In the genomic region with DNA sequence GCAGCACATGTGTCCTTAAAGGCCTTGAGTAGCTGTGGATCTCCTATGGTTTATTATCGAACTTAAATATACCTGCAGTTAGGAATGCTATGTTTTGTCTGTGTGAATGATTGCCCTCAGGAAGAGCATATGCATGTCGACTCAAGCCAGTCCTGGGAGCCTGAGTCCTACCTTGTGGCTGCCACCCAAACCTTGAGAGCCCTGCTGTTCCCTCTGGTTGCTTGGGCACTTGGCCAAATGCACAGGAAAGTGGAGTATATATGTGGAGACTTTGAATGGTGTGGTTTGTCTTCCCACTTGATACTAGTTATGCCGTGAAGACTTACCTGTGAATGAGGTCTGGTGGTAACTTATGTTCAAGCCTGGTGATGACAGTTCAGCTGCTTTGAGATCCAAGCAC, we compare ENCODE assay signal across 23 cellular contexts.
DNase-seq lines count a peak whose midpoint lies in the region; ATAC-seq and TF ChIP-seq lines count a peak whose summit lies in the region.
"Had no signal": no experiment of that assay in that cellular context is flagged by ENCODE, and none has a peak within 500 bp of the region (broad histone marks: within the 10 kb centered on the region; RNA-seq: fewer than 3 reads in every experiment).

No MANE protein-coding gene starts in this region.

- peak; percentile 23 for DNase-seq in NCI-H2171 treated with DMSO at 0.1 percent for 48 hours (lab: John Stamatoyannopoulos, UW)
- no peak for DNase-seq in NCI-H2171 (lab: John Stamatoyannopoulos, UW)
- DNase-seq in NCI-H1105 (lab: John Stamatoyannopoulos, UW) = peak; percentile 8
- peak in 1 of 2 donors; percentile 33 for DNase-seq in left lung
- no peak for DNase-seq in SIG-M5 (lab: John Stamatoyannopoulos, UW)
- DNase-seq in OCI-M1 (lab: John Stamatoyannopoulos, UW) = no peak
- DNase-seq: AML-193; CD4-positive, alpha-beta T cell; H7; Karpas-422; MV-4-11; NCI-H1694; NCI-H2081 treated with DMSO at 0.1 percent for 48 hours; NCI-H226; NCI-H774; SHP77; T-helper 1 cell had no signal

- no peak for TF ChIP-seq CTCF in left lung (IDR thresholded peaks at IDR 0.05)

- H3K36me3 ChIP-seq in left lung = no peaks in the 10 kb centered on the region
- H3K36me3 ChIP-seq: BLaER1 treated with 17β-estradiol and CSF1 and Interleukin-3, amounts not matched to agents 10 nM and 100 nM had no signal

- H3K4me3 ChIP-seq in left lung = no peak overlapping the region
- H3K4me3 ChIP-seq: A549; BLaER1 treated with 17β-estradiol and CSF1 and Interleukin-3, amounts not matched to agents 10 nM and 100 nM had no signal

- intact Hi-C loops in left lung (cut with DNase I) = no loop called here

- ATAC-seq in left lung = peak; percentile 72
- no peak for ATAC-seq in GM18520 (IDR thresholded peaks at IDR 0.05; ENCODE audit: unreplicated experiment)
- ATAC-seq: A549, HepG2, Panc1 had no signal

- H3K9me3 ChIP-seq in left lung = no peaks in the 10 kb centered on the region
- H3K9me3 ChIP-seq: A549; BLaER1 treated with 17β-estradiol and CSF1 and Interleukin-3, amounts not matched to agents 10 nM and 100 nM had no signal

- peaks cover 0 to 8% of the 10 kb centered on the region in 2 donors for H3K4me1 ChIP-seq in left lung
- H3K4me1 ChIP-seq: A549 had no signal

- H3K27ac ChIP-seq in left lung = no peak overlapping the region
- H3K27ac ChIP-seq: A549; BLaER1 treated with 17β-estradiol and CSF1 and Interleukin-3, amounts not matched to agents 10 nM and 100 nM; RWPE1 had no signal

- no peaks in the 10 kb centered on the region for H3K27me3 ChIP-seq in left lung
- H3K27me3 ChIP-seq: BLaER1 treated with 17β-estradiol and CSF1 and Interleukin-3, amounts not matched to agents 10 nM and 100 nM had no signal

Comparison
In these comparisons a context has a peak if more than half of its experiments do, and no peak if none do; other contexts are left out.
1. DNase-seq: peak in NCI-H2171 treated with DMSO at 0.1 percent for 48 hours (single experiment) and NCI-H1105 (single experiment); none in NCI-H2171 (single experiment), SIG-M5 (single experiment) and OCI-M1 (single experiment).